In genomic region chrX:65035451-65035779, GRCh38 we compare ENCODE assay signal across 8 cellular contexts. TPM values are rescaled to one million over a fixed set of nuclear protein-coding genes. Genes with fewer than 3 reads are reported as not detected.
DNase-seq lines count a peak whose midpoint lies in the region; ATAC-seq and TF ChIP-seq lines count a peak whose summit lies in the region.

No MANE protein-coding gene starts in this region.

- ATAC-seq in GM18511 (IDR thresholded peaks at IDR 0.05; ENCODE audit: unreplicated experiment) (peak; percentile 48), HG03060 (IDR thresholded peaks at IDR 0.05; ENCODE audit: low read depth, unreplicated experiment) (peak; percentile 22), omental fat pad (ENCODE audit: low FRiP score) (peak; percentile 65)

- H3K4me3 ChIP-seq in fibroblast of the aortic adventitia (ENCODE audit: low read depth, low read length), result peak overlapping the region; percentile 63

- TF ChIP-seq CTCF in fibroblast of the aortic adventitia (IDR thresholded peaks at IDR 0.05; ENCODE audit: insufficient read depth, low read length) (no peak), omental fat pad (IDR thresholded peaks at IDR 0.05) (no peak)

- DNase-seq in AG08396 (ENCODE audit: low spot score) (peak; percentile 60), T-helper 9 cell (peak; percentile 1), fibroblast of the aortic adventitia (ENCODE audit: low read depth) (peak; percentile 35), omental fat pad (ENCODE audit: low spot score) (no peak), dermis blood vessel endothelial cell (no peak), foreskin melanocyte (no peak)

RNA-seq across cellular contexts. Expression of gene ZC3H12B, which starts 0.8 kb away (rescaled TPM):
- total RNA-seq in fibroblast of the aortic adventitia (ENCODE audit: low replicate concordance) (0.41 and 1.4 TPM in 2 replicates), omental fat pad (1 to 10 TPM in 1 of 4 donors, under 1 TPM in 3; 0.63 to 2.8 (median 0.87) TPM), dermis blood vessel endothelial cell (not detected in 2 replicates)

RNA-seq across cellular contexts. Expression of gene ZC4H2, which starts 59.2 kb away (rescaled TPM):
- total RNA-seq in fibroblast of the aortic adventitia (ENCODE audit: low replicate concordance) (7.5 and 13.2 TPM in 2 replicates), omental fat pad (10 to 100 TPM in 1 of 4 donors, 1 to 10 TPM in 3; 4.8 to 12.3 (median 7.2) TPM), dermis blood vessel endothelial cell (3.2 and 6.3 TPM in 2 replicates)

Comparison
In these comparisons a context has a peak if more than half of its experiments do, and no peak if none do; other contexts are left out.
1. DNase-seq: peak in AG08396 (single experiment), T-helper 9 cell (single experiment) and fibroblast of the aortic adventitia (single experiment); none in omental fat pad (single experiment), dermis blood vessel endothelial cell (single experiment) and foreskin melanocyte (single experiment).
2. Peak in every context shown above with its lines, with median percentiles within 50 percentile points of each other: ATAC-seq.